Comparison of ENCODE assay signal across 9 cellular contexts in the genomic region with DNA sequence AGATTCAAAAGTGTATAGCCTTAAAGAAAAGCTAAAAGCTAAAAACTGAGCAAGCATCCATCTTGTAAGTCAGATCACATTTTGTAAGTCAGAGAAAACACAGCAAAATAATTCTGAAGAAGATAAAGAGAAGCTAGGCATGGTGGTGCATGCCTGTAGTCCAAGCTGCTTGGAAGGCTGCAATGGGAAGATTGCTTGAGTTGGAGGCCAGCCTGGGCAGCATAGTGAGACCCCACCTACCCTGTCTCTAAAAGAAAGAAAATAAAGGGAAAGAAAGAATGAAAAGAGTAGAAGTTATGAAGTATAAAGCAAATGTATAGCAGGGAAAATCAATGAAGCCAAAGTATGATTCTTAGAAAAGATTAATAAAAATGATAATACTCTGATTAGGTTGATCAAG.
"Had no signal": no experiment of that assay in that cellular context is flagged by ENCODE, and none has a peak within 500 bp of the region (broad histone marks: within the 10 kb centered on the region; RNA-seq: fewer than 3 reads in every experiment).

No MANE protein-coding gene starts in this region.

- H3K27me3 Mint-ChIP-seq: IgD-negative memory B cell had no signal

- H3K4me3 ChIP-seq: GM23338 had no signal

- ATAC-seq: GM23338 had no signal

- H3K9me3 Mint-ChIP-seq: GM23338, H9, HFFc6, IgD-negative memory B cell had no signal

- DNase-seq: H9, HCEC 1CT, HFFc6, KG1 had no signal

- H3K4me3 Mint-ChIP-seq: GM23338, H9, HFFc6, IgD-negative memory B cell had no signal

- H3K4me2 ChIP-seq: GM23338 had no signal

- H3K36me3 Mint-ChIP-seq: IgD-negative memory B cell had no signal

- H3K27ac ChIP-seq: HL-60 had no signal

- H3K4me1 Mint-ChIP-seq: GM23338 had no signal

- H3K27ac Mint-ChIP-seq: GM23338, H9, HFFc6, IgD-negative memory B cell had no signal

- H2AFZ ChIP-seq: GM23338 had no signal

- FAIRE-seq: H1, H54 had no signal
